In the genomic region with DNA sequence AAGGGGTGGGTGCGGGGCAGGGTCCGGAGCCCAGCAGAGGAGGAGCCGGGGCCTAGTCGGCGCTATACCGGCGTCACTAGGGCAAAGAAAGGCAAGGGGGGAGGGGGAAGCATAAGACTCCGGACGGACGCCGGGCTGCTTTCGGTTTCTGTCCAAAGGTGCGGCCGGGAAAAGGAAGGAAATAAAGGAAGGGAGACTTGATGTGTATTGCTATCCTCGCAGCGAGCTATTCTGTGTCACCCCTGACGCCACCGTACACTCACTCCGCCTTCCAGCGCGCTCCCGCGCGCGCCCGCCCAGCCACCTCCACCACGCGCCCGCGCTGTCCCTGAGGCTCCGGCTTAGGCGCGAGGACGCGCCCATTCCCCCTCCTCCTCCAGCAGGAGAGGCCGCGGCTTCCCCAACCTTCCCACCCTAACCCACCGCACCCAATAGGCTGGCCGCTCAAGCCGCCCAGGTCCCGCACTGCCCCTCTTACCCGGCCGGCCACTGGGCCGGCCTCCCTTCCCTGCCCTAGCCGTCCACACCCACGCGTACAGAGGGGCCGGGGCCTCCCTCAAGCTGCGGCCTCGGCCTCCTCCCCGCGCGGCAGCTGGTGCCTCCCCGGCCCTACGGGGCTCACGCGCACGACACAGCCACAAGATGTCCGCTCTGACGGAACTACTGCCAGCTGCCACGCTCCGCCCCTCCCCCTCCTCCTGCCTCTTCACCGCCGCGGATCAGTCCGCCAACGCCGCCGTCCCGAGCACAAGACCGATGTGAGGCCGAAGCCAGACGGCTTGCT, we compare ENCODE assay signal across 8 cellular contexts. TPM values are rescaled to one million over a fixed set of nuclear protein-coding genes. Genes with fewer than 3 reads are reported as not detected.
DNase-seq lines count a peak whose midpoint lies in the region; ATAC-seq, FAIRE-seq and TF ChIP-seq lines count a peak whose summit lies in the region.

Gene UBE2D3 (minus strand): TSS at position 662 of the 784 bp plus-strand sequence. CDS start 1,043 bp downstream, outside the sequence.

- H3K27ac Mint-ChIP-seq in astrocyte (ENCODE audit: unreplicated experiment), result no peak within 1 kb of the TSS

- no peak within 1 kb of the TSS for H3K4me3 Mint-ChIP-seq in astrocyte (ENCODE audit: unreplicated experiment)

- peak within 1 kb of the TSS; percentile 93 for H3K4me2 ChIP-seq in astrocyte (ENCODE audit: low read length)

- peak; percentile 23 for ATAC-seq in HG02938 (IDR thresholded peaks at IDR 0.05; ENCODE audit: unreplicated experiment)

- peak within 1 kb of the TSS; percentile 99 for H3K4me3 ChIP-seq in astrocyte (ENCODE audit: insufficient read depth, low read depth, low read length)

- peak within 1 kb of the TSS; percentile 99 for H3K27ac ChIP-seq in astrocyte (ENCODE audit: low read depth, low read length)

- peak within 1 kb of the TSS; percentile 74 for H2AFZ ChIP-seq in astrocyte (ENCODE audit: low read depth, low read length)

- peak; percentile 81 for DNase-seq in NCI-H187 treated with DMSO at 0.1 percent for 48 hours (lab: John Stamatoyannopoulos, UW)
- DNase-seq in astrocyte (ENCODE audit: low read depth), result peak; percentile 96
- DNase-seq in hepatic stellate cell (ENCODE audit: low spot score), result peak; percentile 74
- peak; percentile 99 for DNase-seq in retina
- no peak for DNase-seq in GM19239 (ENCODE audit: insufficient read length, low spot score)

- no peaks in the 10 kb centered on the region for H3K36me3 ChIP-seq in astrocyte (ENCODE audit: insufficient read depth, low read length)

- H3K27me3 Mint-ChIP-seq in astrocyte (ENCODE audit: low read depth, unreplicated experiment), result no peaks in the 10 kb centered on the region

- peaks cover 2% of the 10 kb centered on the region for H3K36me3 Mint-ChIP-seq in astrocyte (ENCODE audit: low read depth, unreplicated experiment)

- H3K4me1 Mint-ChIP-seq in astrocyte (ENCODE audit: low read depth, unreplicated experiment), result peaks cover under 1% of the 10 kb centered on the region

- H3K27me3 ChIP-seq in astrocyte (ENCODE audit: insufficient read depth, low read length), result no peaks in the 10 kb centered on the region

- H3K79me2 ChIP-seq in astrocyte (ENCODE audit: insufficient read depth, low read length), result peaks cover 72% of the 10 kb centered on the region

- H3K9ac ChIP-seq in astrocyte (ENCODE audit: low read length), result peak within 1 kb of the TSS; percentile 98

- peak; percentile 83 for TF ChIP-seq POLR2A in GM15510 (IDR thresholded peaks at IDR 0.05; ENCODE audit: borderline replicate concordance, extremely low read depth, insufficient read length)

- no peaks in the 10 kb centered on the region for H3K9me3 Mint-ChIP-seq in astrocyte (ENCODE audit: unreplicated experiment)

- H3K4me1 ChIP-seq in astrocyte (ENCODE audit: insufficient read depth, low read length), result peaks cover 23% of the 10 kb centered on the region

- FAIRE-seq in astrocyte (lab: Jason Lieb, UNC) (no peak), GM19239 (lab: Jason Lieb, UNC) (no peak)

- peaks cover 45% of the 10 kb centered on the region for H4K20me1 ChIP-seq in astrocyte (ENCODE audit: insufficient read depth, low read length)

- no peak for TF ChIP-seq CTCF in astrocyte (IDR thresholded peaks at IDR 0.05; ENCODE audit: insufficient read depth, low read depth, low read length)

- intact Hi-C loops in T-helper 2 cell treated with Interferon-gamma antibody and Interleukin-4, amounts not matched to agents 100 ng/mL and 5 ng/mL, for 36 hours (cut with micrococcal nuclease), result loop anchor here (1.0 to 5.0 kb wide), 11 partner anchors 8 to 1480 kb away; partner anchors contain the start of genes CENPE, CISD2, MANBA and PPP3CA

- no peaks in the 10 kb centered on the region for H3K9me3 ChIP-seq in astrocyte (ENCODE audit: insufficient read depth, low read depth, low read length)

RNA-seq across cellular contexts. Expression of gene UBE2D3, which starts in this region (rescaled TPM):
- total RNA-seq in T-helper 2 cell treated with Interferon-gamma antibody and Interleukin-4, amounts not matched to agents 100 ng/mL and 5 ng/mL, for 36 hours, result 389 and 398 TPM in 2 replicates
- 300 and 340 TPM in 2 replicates for total RNA-seq in astrocyte
